Comparison of ENCODE assay signal across 8 cellular contexts in genomic region chr11:910044-910588, GRCh38. TPM values are rescaled to one million over a fixed set of nuclear protein-coding genes. Genes with fewer than 3 reads are reported as not detected.
DNase-seq lines count a peak whose midpoint lies in the region; ATAC-seq and TF ChIP-seq lines count a peak whose summit lies in the region.

No MANE protein-coding gene starts in this region.

- H3K79me2 ChIP-seq in OCI-LY7 (ENCODE audit: insufficient read depth, low read depth, low read length): peaks cover 19% of the 10 kb centered on the region

- peak overlapping the region; percentile 63 for H3K4me2 ChIP-seq in OCI-LY7 (ENCODE audit: low read length)

- intact Hi-C loops in OCI-LY7 (cut with micrococcal nuclease; ENCODE audit: unreplicated experiment) (loop anchor here (5.0 kb wide), 1 partner anchor 403 kb away; the partner anchor contains the start of gene RNH1), dorsolateral prefrontal cortex (cut with DNase I) (no loop called here), natural killer cell (cut with micrococcal nuclease) (loop anchor here (10.0 kb wide), 1 partner anchor 65 kb away; the partner anchor contains the start of genes POLR2L and TSPAN4)

- peaks cover 35% of the 10 kb centered on the region for H3K4me1 ChIP-seq in OCI-LY7 (ENCODE audit: insufficient read depth, low read length, poor library complexity, severe bottlenecking)

- no peaks in the 10 kb centered on the region for H3K9me3 Mint-ChIP-seq in natural killer cell

- no peaks in the 10 kb centered on the region for H3K9me3 ChIP-seq in OCI-LY7 (ENCODE audit: low read length)

- H3K27me3 Mint-ChIP-seq in natural killer cell (ENCODE audit: low read depth in 2 of 2): no peaks in the 10 kb centered on the region

- DNase-seq in AG04449 (ENCODE audit: low read depth, low spot score) (no peak), OCI-LY7 (ENCODE audit: low spot score) (peak; percentile 25), dorsolateral prefrontal cortex (peak in 1 of 10 donors; percentile 63), natural killer cell (no peak), nucleus accumbens (lab: John Stamatoyannopoulos, UW) (no peak), NCI-H226 (no peak)
- no peak for DNase-seq in stimulated activated naive CD4-positive, alpha-beta T cell (lab: John Stamatoyannopoulos, UW)

- peak; percentile 20 for ATAC-seq in GM21528 (IDR thresholded peaks at IDR 0.05; ENCODE audit: low FRiP score, unreplicated experiment)
- ATAC-seq in natural killer cell: peak in 1 of 3 donors; percentile 27

- H3K4me1 Mint-ChIP-seq in natural killer cell: peaks cover 11 to 13% of the 10 kb centered on the region in 2 donors

- H3K36me3 ChIP-seq in OCI-LY7 (ENCODE audit: insufficient read depth, low read length): peaks cover 15% of the 10 kb centered on the region

- no peaks in the 10 kb centered on the region; the same call in 1 of the 2 replicates for H4K20me1 ChIP-seq in OCI-LY7 (ENCODE audit: insufficient read depth, low read length)

- H3K27ac Mint-ChIP-seq in natural killer cell: peak overlapping the region in 1 of 2 donors; percentile 75

- CTCF ChIA-PET in AG04449 (lab: Yijun Ruan, JAX): interaction anchor here (1.1 to 4.7 kb wide), 4 partner anchors 10 to 66 kb away, joined by 3 to 35 read pairs (median 10); partner anchors contain the start of gene AP2A2
- CTCF ChIA-PET in OCI-LY7 (lab: Charles Lee; ENCODE audit: unreplicated experiment): no interaction called here

- POLR2A ChIA-PET in AG04449 (lab: Yijun Ruan, JAX): interaction anchor here (2.3 kb wide), 1 partner anchor 66 kb away, joined by 6 read pairs; no protein-coding TSS in a partner anchor
- POLR2A ChIA-PET in OCI-LY7 (lab: Charles Lee): interaction anchor here (0.6 to 1.1 kb wide), 3 partner anchors 17 to 43 kb away, joined by 3 to 7 read pairs (median 4); no protein-coding TSS in a partner anchor

- H3K27ac ChIP-seq in OCI-LY7 (ENCODE audit: low read depth, low read length, poor library complexity, severe bottlenecking) (peak overlapping the region; percentile 23), dorsolateral prefrontal cortex (peak overlapping the region in 24 of 59 donors; percentile 18 to 96 (median 80))

- H3K4me3 ChIP-seq in AG04449 (ENCODE audit: low read depth, low read length): peak overlapping the region; percentile 85
- H3K4me3 ChIP-seq in OCI-LY7 (ENCODE audit: low read depth, low read length, poor library complexity, severe bottlenecking): peak overlapping the region; percentile 88
- H3K4me3 ChIP-seq in dorsolateral prefrontal cortex: peak overlapping the region; percentile 59 to 97 (median 86)

- no peaks in the 10 kb centered on the region for H3K36me3 Mint-ChIP-seq in natural killer cell

- TF ChIP-seq CTCF in AG04449 (IDR thresholded peaks at IDR 0.05; ENCODE audit: insufficient read depth, low read length, missing control alignments) (no peak), OCI-LY7 (conservative IDR thresholded peaks at IDR 0.05; ENCODE audit: low read length) (no peak), dorsolateral prefrontal cortex (IDR thresholded peaks at IDR 0.05 in 54 of 56, conservative IDR thresholded peaks at IDR 0.05 in 2 of 56; ENCODE audit: low read depth in 1 of 56, partially characterized antibody in 56 of 56) (no peak), natural killer cell (IDR thresholded peaks at IDR 0.05) (no peak)

- H3K4me3 Mint-ChIP-seq in natural killer cell: peak overlapping the region; percentile 96

- no peaks in the 10 kb centered on the region for H3K27me3 ChIP-seq in dorsolateral prefrontal cortex

- H2AFZ ChIP-seq in OCI-LY7 (ENCODE audit: low read length): peak overlapping the region; percentile 37; the same call in 1 of the 2 replicates

- BruUV-seq in OCI-LY7 (replicated peaks; lab: Mats Ljungman, UMichigan): no TSS peak

- H3K9me2 ChIP-seq in OCI-LY7 (ENCODE audit: insufficient read depth, low read length): no peaks in the 10 kb centered on the region

RNA-seq across cellular contexts. Expression of gene CHID1, which starts 0.5 kb away (rescaled TPM):
- total RNA-seq in OCI-LY7 (2014; rRNA removed; shearing (Covaris generic)): 30.6 and 39.4 TPM in 2 replicates
- total RNA-seq in OCI-LY7 (2022) (69.6 and 71.1 TPM in 2 replicates), dorsolateral prefrontal cortex (10 to 100 TPM; 49.1 to 90.5 (median 68.9) TPM), natural killer cell (10 to 100 TPM; 32.6 to 40.3 (median 33.2) TPM)

RNA-seq across cellular contexts. Expression of gene AP2A2, which starts 15.6 kb away (rescaled TPM):
- 22.4 and 24.9 TPM in 2 replicates for total RNA-seq in OCI-LY7 (2014; rRNA removed; shearing (Covaris generic))
- total RNA-seq in OCI-LY7 (2022) (40.0 and 43.0 TPM in 2 replicates), dorsolateral prefrontal cortex (100 to 1,000 TPM in 119 of 120 experiments, 10 to 100 TPM in 1; 90.2 to 214 (median 158) TPM), natural killer cell (100 to 1,000 TPM in 1 of 3 donors, 10 to 100 TPM in 2; 57.2 to 120 (median 82.9) TPM)

Comparison
In these comparisons a context has a peak if more than half of its experiments do, and no peak if none do; other contexts are left out.
1. intact Hi-C loops: an anchor here in OCI-LY7 (5.0 kb wide) and natural killer cell (10.0 kb wide); none called in dorsolateral prefrontal cortex.